8 cellular contexts compared by ENCODE assay signal in genomic region chr3:196432137-196432879, GRCh38. TPM values are rescaled to one million over a fixed set of nuclear protein-coding genes. Genes with fewer than 3 reads are reported as not detected.
DNase-seq lines count a peak whose midpoint lies in the region; ATAC-seq and TF ChIP-seq lines count a peak whose summit lies in the region.

A gene with protein sequence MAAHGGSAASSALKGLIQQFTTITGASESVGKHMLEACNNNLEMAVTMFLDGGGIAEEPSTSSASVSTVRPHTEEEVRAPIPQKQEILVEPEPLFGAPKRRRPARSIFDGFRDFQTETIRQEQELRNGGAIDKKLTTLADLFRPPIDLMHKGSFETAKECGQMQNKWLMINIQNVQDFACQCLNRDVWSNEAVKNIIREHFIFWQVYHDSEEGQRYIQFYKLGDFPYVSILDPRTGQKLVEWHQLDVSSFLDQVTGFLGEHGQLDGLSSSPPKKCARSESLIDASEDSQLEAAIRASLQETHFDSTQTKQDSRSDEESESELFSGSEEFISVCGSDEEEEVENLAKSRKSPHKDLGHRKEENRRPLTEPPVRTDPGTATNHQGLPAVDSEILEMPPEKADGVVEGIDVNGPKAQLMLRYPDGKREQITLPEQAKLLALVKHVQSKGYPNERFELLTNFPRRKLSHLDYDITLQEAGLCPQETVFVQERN (minus strand): TSS chr3:196432427. CDS start chr3:196432399, 28 bp downstream.

- intact Hi-C loops in aorta (cut with DNase I), result loop anchor here (2.0 to 5.0 kb wide), 3 partner anchors 70 to 136 kb away; partner anchors contain the start of genes RNF168 (in 2 of the 2), FBXO45 (in 1 of the 2) and WDR53 (in 1 of the 2)

- no peak for TF ChIP-seq CTCF in astrocyte of the spinal cord (IDR thresholded peaks at IDR 0.05; ENCODE audit: low read depth, low read length)
- no peak for TF ChIP-seq CTCF in hepatocyte (IDR thresholded peaks at IDR 0.05; ENCODE audit: poor library complexity)

- H3K4me2 ChIP-seq in hepatocyte, result peak within 1 kb of the TSS; percentile 91

- in situ Hi-C loops in astrocyte of the spinal cord (cut with HindIII; ENCODE audit: low sequenced_read_pairs), result no loop called here

- no peaks in the 10 kb centered on the region for H3K9me2 ChIP-seq in hepatocyte (replicated peaks; ENCODE audit: insufficient read depth)

- H3K36me3 ChIP-seq in hepatocyte (replicated peaks; ENCODE audit: insufficient read depth, low read depth) (no peaks in the 10 kb centered on the region), aorta (ENCODE audit: control insufficient read depth in 1 of 2, insufficient read depth in 2 of 2, low read length in 1 of 2) (no peaks in the 10 kb centered on the region)

- H3K79me2 ChIP-seq in hepatocyte, result peaks cover 47% of the 10 kb centered on the region

- ATAC-seq in GM18511 (IDR thresholded peaks at IDR 0.05; ENCODE audit: unreplicated experiment) (peak; percentile 83), HG03025 (IDR thresholded peaks at IDR 0.05; ENCODE audit: low FRiP score, unreplicated experiment) (peak; percentile 87), aorta (ENCODE audit: low FRiP score) (peak; percentile 98)

- DNase-seq in NCI-H2081 treated with DMSO at 0.1 percent for 48 hours (lab: John Stamatoyannopoulos, UW), result peak; percentile 93
- DNase-seq in T1000 (lab: John Stamatoyannopoulos, UW), result peak; percentile 86
- peak; percentile 94 for DNase-seq in astrocyte of the spinal cord (ENCODE audit: low read depth, low spot score)
- peak; percentile 96 for DNase-seq in hepatocyte (ENCODE audit: low spot score)
- peak; percentile 75 for DNase-seq in renal cortical epithelial cell (ENCODE audit: low read depth)
- DNase-seq in aorta, result peak; percentile 96 to 99

- H4K20me1 ChIP-seq in hepatocyte (ENCODE audit: insufficient read depth, poor library complexity, severe bottlenecking), result peaks cover 35% of the 10 kb centered on the region

- peak within 1 kb of the TSS; percentile 96 for H3K27ac ChIP-seq in hepatocyte
- peak within 1 kb of the TSS; percentile 60 to 69 for H3K27ac ChIP-seq in aorta (ENCODE audit: low read depth in 1 of 2, low read length in 2 of 2)

- under 1% methylated on average over 27 of the region's 67 CpGs for WGBS in hepatocyte (ENCODE audit: low lambda C conversion rate, missing lambda C conversion rate)
- 0% methylated on average over 53 to 67 of the region's 67 CpGs for WGBS in aorta, 2 donors

- no peaks in the 10 kb centered on the region for H3K9me3 ChIP-seq in hepatocyte (ENCODE audit: low read depth)
- no peaks in the 10 kb centered on the region for H3K9me3 ChIP-seq in aorta (ENCODE audit: control insufficient read depth, low read length)

- H3K27me3 ChIP-seq in hepatocyte (no peaks in the 10 kb centered on the region), aorta (ENCODE audit: control insufficient read depth in 1 of 2, insufficient read depth in 2 of 2, low read length in 1 of 2) (no peaks in the 10 kb centered on the region)

- H3K4me1 ChIP-seq in hepatocyte (ENCODE audit: insufficient read depth) (peaks cover 8% of the 10 kb centered on the region), aorta (ENCODE audit: control insufficient read depth in 1 of 2, insufficient read depth in 2 of 2, low read length in 2 of 2) (no peaks in the 10 kb centered on the region)

- H2AFZ ChIP-seq in hepatocyte, result peak within 1 kb of the TSS; percentile 93

- H3K4me3 ChIP-seq in astrocyte of the spinal cord (ENCODE audit: low read depth, low read length) (peak within 1 kb of the TSS; percentile 96), hepatocyte (peak within 1 kb of the TSS; percentile 82), aorta (ENCODE audit: low read length in 2 of 2) (peak within 1 kb of the TSS; percentile 70 to 78)

RNA-seq across cellular contexts. Expression of the gene that starts here (rescaled TPM):
- total RNA-seq in hepatocyte, result 30.9 and 32.4 TPM in 2 replicates
- 18.6 and 27.3 TPM in 2 replicates for polyA plus RNA-seq in hepatocyte
- total RNA-seq in renal cortical epithelial cell, result 13.9 and 31.6 TPM in 2 replicates
- total RNA-seq in aorta, result 10 to 100 TPM; 40.4 to 57.1 TPM
- polyA plus RNA-seq in aorta, result 1 to 10 TPM; 7.7 to 9.4 TPM

Comparison
In these comparisons a context has a peak if more than half of its experiments do, and no peak if none do; other contexts are left out.
1. Peak in every context shown above with its lines: DNase-seq, ATAC-seq, H3K4me3 ChIP-seq and H3K27ac ChIP-seq.